11 cellular contexts compared by ENCODE assay signal in the genomic region with DNA sequence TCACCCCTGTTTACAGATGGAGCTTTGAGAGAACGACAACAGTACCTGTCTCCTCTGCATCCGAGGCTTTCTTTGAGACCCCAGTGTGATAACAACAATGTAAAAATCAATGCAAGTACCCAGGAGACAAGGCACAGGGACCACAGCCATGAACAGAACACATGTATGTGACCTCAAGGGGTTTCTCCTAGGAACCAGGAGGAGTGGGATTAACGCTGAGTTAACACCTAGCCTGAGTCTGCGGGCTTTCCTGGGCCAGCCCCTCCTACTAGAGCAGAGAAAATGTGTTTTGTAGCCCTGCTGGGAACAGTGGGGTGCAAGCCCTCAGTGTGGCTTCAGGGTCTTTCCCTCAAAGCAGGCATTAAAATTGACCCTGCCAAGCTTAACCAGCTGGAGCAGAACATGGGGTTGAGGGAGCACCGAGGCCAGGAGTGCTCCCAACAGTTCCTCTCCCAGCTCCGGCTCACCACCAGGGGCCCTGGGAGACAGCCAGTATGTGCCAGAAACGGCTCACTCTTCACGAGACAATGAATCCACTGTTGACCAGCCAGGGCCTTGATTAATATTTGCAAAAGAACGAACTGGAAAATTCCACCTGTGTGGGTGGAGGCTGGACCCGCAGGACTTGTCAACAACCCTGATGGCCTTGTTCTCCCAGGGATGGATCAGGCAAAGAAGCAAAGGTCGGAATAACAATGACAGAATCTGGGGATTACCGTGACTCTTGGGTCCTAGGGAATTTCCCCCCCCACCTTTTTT. TPM values are rescaled to one million over a fixed set of nuclear protein-coding genes. Genes with fewer than 3 reads are reported as not detected.
DNase-seq lines count a peak whose midpoint lies in the region; ATAC-seq, FAIRE-seq and TF ChIP-seq lines count a peak whose summit lies in the region.
"Had no signal": no experiment of that assay in that cellular context is flagged by ENCODE, and none has a peak within 500 bp of the region (broad histone marks: within the 10 kb centered on the region; RNA-seq: fewer than 3 reads in every experiment).

No MANE protein-coding gene starts in this region.

- H3K36me3 ChIP-seq in body of pancreas (replicated peaks in 1 of 2; ENCODE audit: insufficient read depth in 1 of 2, low read depth in 2 of 2) (no peaks in the 10 kb centered on the region), spleen (no peaks in the 10 kb centered on the region)
- no peaks in the 10 kb centered on the region for H3K36me3 ChIP-seq in CD4-positive, alpha-beta memory T cell (ENCODE audit: insufficient read depth, low read length)

- no peak overlapping the region for H3K27ac Mint-ChIP-seq in type B pancreatic cell
- no peak overlapping the region for H3K27ac Mint-ChIP-seq in CD4-positive, alpha-beta memory T cell
- H3K27ac Mint-ChIP-seq: B cell; dendritic cell treated with granulocyte-macrophage colony-stimulating factor and Interleukin-4, amounts not matched to agents 40 ng/mL and 50 ng/mL, for 4 days had no signal

- H3K27ac ChIP-seq in body of pancreas, result peak overlapping the region; percentile 89 to 99 (median 98)
- H3K27ac ChIP-seq in CD4-positive, alpha-beta memory T cell (ENCODE audit: low read depth, low read length), result no peak overlapping the region
- H3K27ac ChIP-seq in spleen, result no peak overlapping the region

- H3K36me3 Mint-ChIP-seq in type B pancreatic cell, result no peaks in the 10 kb centered on the region
- no peaks in the 10 kb centered on the region for H3K36me3 Mint-ChIP-seq in CD4-positive, alpha-beta memory T cell

- H3K9me3 ChIP-seq in body of pancreas, result no peaks in the 10 kb centered on the region
- H3K9me3 ChIP-seq in CD4-positive, alpha-beta memory T cell (ENCODE audit: control insufficient read depth in 1 of 2, low read length in 2 of 2), result no peaks in the 10 kb centered on the region
- H3K9me3 ChIP-seq in spleen, result no peaks in the 10 kb centered on the region

- H3K4me3 Mint-ChIP-seq in type B pancreatic cell, result peak overlapping the region; percentile 70
- H3K4me3 Mint-ChIP-seq in CD4-positive, alpha-beta memory T cell, result peak overlapping the region in 1 of 8 donors; percentile 30
- H3K4me3 Mint-ChIP-seq: B cell; dendritic cell treated with granulocyte-macrophage colony-stimulating factor and Interleukin-4, amounts not matched to agents 40 ng/mL and 50 ng/mL, for 4 days had no signal

- 14 to 15% methylated on average over 11 to 12 of the region's 12 CpGs for WGBS in body of pancreas, 2 donors
- WGBS in spleen, 5 donors, result 60 to 74% (median 62%) methylated on average over 12 of the region's 12 CpGs

- ATAC-seq in body of pancreas, result peak; percentile 79

- H3K27me3 ChIP-seq in body of pancreas, result no peaks in the 10 kb centered on the region
- peaks cover 5% of the 10 kb centered on the region for H3K27me3 ChIP-seq in CD4-positive, alpha-beta memory T cell (ENCODE audit: insufficient read depth, low read length)
- H3K27me3 ChIP-seq in spleen (replicated peaks in 1 of 7), result peaks cover 0 to 44% (median 30%) of the 10 kb centered on the region in 7 donors

- H3K9me3 Mint-ChIP-seq in type B pancreatic cell, result no peaks in the 10 kb centered on the region
- H3K9me3 Mint-ChIP-seq in CD4-positive, alpha-beta memory T cell, result no peaks in the 10 kb centered on the region
- H3K9me3 Mint-ChIP-seq: dendritic cell treated with granulocyte-macrophage colony-stimulating factor and Interleukin-4, amounts not matched to agents 40 ng/mL and 50 ng/mL, for 4 days had no signal

- H3K27me3 Mint-ChIP-seq in type B pancreatic cell, result peaks cover 11% of the 10 kb centered on the region
- peaks cover 23 to 32% of the 10 kb centered on the region in 2 donors for H3K27me3 Mint-ChIP-seq in CD4-positive, alpha-beta memory T cell

- no peak overlapping the region for H3K4me3 ChIP-seq in body of pancreas
- no peak overlapping the region for H3K4me3 ChIP-seq in CD4-positive, alpha-beta memory T cell (ENCODE audit: low read length in 2 of 2)
- H3K4me3 ChIP-seq in spleen, result no peak overlapping the region
- H3K4me3 ChIP-seq: skin epidermis had no signal

- DNase-seq in NCI-H345 (lab: John Stamatoyannopoulos, UW) (peak; percentile 44), NCI-H345 treated with DMSO at 0.1 percent for 48 hours (lab: John Stamatoyannopoulos, UW; ENCODE audit: unreplicated experiment) (no peak), body of pancreas (peak; percentile 88 to 96 (median 94)), type B pancreatic cell (ENCODE audit: extremely low spot score, unreplicated experiment) (no peak), NCI-H2171 treated with DMSO at 0.1 percent for 48 hours (lab: John Stamatoyannopoulos, UW) (no peak), spleen (no peak)
- no peak for DNase-seq in CD4-positive, alpha-beta memory T cell

- intact Hi-C loops in body of pancreas (cut with DNase I), result no loop called here
- intact Hi-C loops in CD4-positive, alpha-beta memory T cell (cut with micrococcal nuclease), result no loop called here
- intact Hi-C loops in spleen (cut with DNase I; ENCODE audit: low total_unique reads), result no loop called here

- peak; percentile 97 for FAIRE-seq in islet of Langerhans (lab: Jason Lieb, UNC)

- POLR2A ChIA-PET in CD4-positive, alpha-beta memory T cell (lab: Charles Lee; ENCODE audit: partially characterized antibody), result no interaction called here

- TF ChIP-seq CTCF in body of pancreas (IDR thresholded peaks at IDR 0.05) (peak; percentile 47 to 91 (median 87)), type B pancreatic cell (conservative IDR thresholded peaks at IDR 0.05) (peak; percentile 64), spleen (IDR thresholded peaks at IDR 0.05 in 8 of 11, conservative IDR thresholded peaks at IDR 0.05 in 3 of 11) (no peak)

- H3K4me1 ChIP-seq in body of pancreas (peaks cover 63% of the 10 kb centered on the region), spleen (peaks cover 0 to 27% (median 17%) of the 10 kb centered on the region in 6 donors)
- H3K4me1 ChIP-seq in CD4-positive, alpha-beta memory T cell (ENCODE audit: insufficient read depth, low read length), result no peaks in the 10 kb centered on the region

- CTCF ChIA-PET in CD4-positive, alpha-beta memory T cell (lab: Charles Lee; ENCODE audit: partially characterized antibody), result no interaction called here

- TF ChIP-seq POLR2A in body of pancreas (IDR thresholded peaks at IDR 0.05) (no peak), spleen (IDR thresholded peaks at IDR 0.05) (no peak)

- peaks cover 30% of the 10 kb centered on the region for H3K4me1 Mint-ChIP-seq in type B pancreatic cell (ENCODE audit: unreplicated experiment)
- peaks cover 2 to 13% (median 7%) of the 10 kb centered on the region in 4 donors for H3K4me1 Mint-ChIP-seq in CD4-positive, alpha-beta memory T cell

RNA-seq across cellular contexts. Expression of gene CHDH, which starts 3.6 kb away (rescaled TPM):
- 10 to 100 TPM; 21.5 to 26.0 TPM for total RNA-seq in body of pancreas
- 8.0 and 9.6 TPM in 2 replicates for total RNA-seq in type B pancreatic cell (ENCODE audit: low replicate concordance)
- under 1 TPM; 0.23 to 0.47 TPM for total RNA-seq in CD4-positive, alpha-beta memory T cell
- under 1 TPM in 1 of 2 donors, not detected in 1; 0.67 TPM for polyA plus RNA-seq in CD4-positive, alpha-beta memory T cell
- 1 to 10 TPM in 3 of 7 donors, under 1 TPM in 4; 0.43 to 4.9 (median 0.89) TPM for total RNA-seq in spleen
- polyA plus RNA-seq in spleen, result under 1 TPM; 0.19 to 0.32 (median 0.26) TPM

RNA-seq across cellular contexts. Expression of gene IL17RB, which starts 3.8 kb away (rescaled TPM):
- total RNA-seq in body of pancreas (10 to 100 TPM; 16.5 to 17.6 TPM), type B pancreatic cell (ENCODE audit: low replicate concordance) (10.5 and 10.8 TPM in 2 replicates), spleen (under 1 TPM in 5 of 7 donors, not detected in 2; 0.13 to 0.56 (median 0.26) TPM)
- under 1 TPM; 0.64 to 0.87 TPM for total RNA-seq in CD4-positive, alpha-beta memory T cell
- polyA plus RNA-seq in CD4-positive, alpha-beta memory T cell, result 1 to 10 TPM in 1 of 2 donors, under 1 TPM in 1; 0.09 to 1.0 TPM
- under 1 TPM; 0.16 to 0.59 (median 0.26) TPM for polyA plus RNA-seq in spleen

RNA-seq across cellular contexts. Expression of gene ACTR8, which starts 39.3 kb away (rescaled TPM):
- 10 to 100 TPM; 13.5 to 19.5 TPM for total RNA-seq in body of pancreas
- 40.1 and 46.7 TPM in 2 replicates for total RNA-seq in type B pancreatic cell (ENCODE audit: low replicate concordance)
- 10 to 100 TPM; 37.7 to 38.1 TPM for total RNA-seq in CD4-positive, alpha-beta memory T cell
- polyA plus RNA-seq in CD4-positive, alpha-beta memory T cell, result 10 to 100 TPM; 13.1 to 24.7 TPM
- total RNA-seq in spleen, result 10 to 100 TPM; 22.5 to 33.7 (median 23.9) TPM
- polyA plus RNA-seq in spleen, result 10 to 100 TPM; 10.5 to 14.9 (median 11.3) TPM

RNA-seq across cellular contexts. Expression of gene SELENOK, which starts 49.0 kb away (rescaled TPM):
- total RNA-seq in body of pancreas (10 to 100 TPM; 14.5 to 36.1 TPM), type B pancreatic cell (ENCODE audit: low replicate concordance) (46.8 and 47.1 TPM in 2 replicates), spleen (10 to 100 TPM; 28.4 to 52.1 (median 35.9) TPM)
- total RNA-seq in CD4-positive, alpha-beta memory T cell, result 10 to 100 TPM; 43.2 to 50.7 TPM
- polyA plus RNA-seq in CD4-positive, alpha-beta memory T cell, result 100 to 1,000 TPM; 103 to 134 TPM
- 10 to 100 TPM; 53.2 to 84.0 (median 53.4) TPM for polyA plus RNA-seq in spleen

Comparison
In these comparisons a context has a peak if more than half of its experiments do, and no peak if none do; other contexts are left out.
1. DNase-seq: peak in NCI-H345 (single experiment) and body of pancreas (4 of 4); none in NCI-H345 treated with DMSO at 0.1 percent for 48 hours (single experiment), type B pancreatic cell (single experiment), NCI-H2171 treated with DMSO at 0.1 percent for 48 hours (single experiment), CD4-positive, alpha-beta memory T cell (0 of 5) and spleen (single experiment).
2. H3K27ac ChIP-seq: peak in body of pancreas (4 of 4); none in CD4-positive, alpha-beta memory T cell (single experiment) and spleen (0 of 8).
3. CTCF ChIP-seq: peak in body of pancreas (7 of 7) and type B pancreatic cell (single experiment); none in spleen (0 of 11).